In genomic region chr14:91297081-91297711, GRCh38 we compare ENCODE assay signal across 26 cellular contexts. TPM values are rescaled to one million over a fixed set of nuclear protein-coding genes. Genes with fewer than 3 reads are reported as not detected.
DNase-seq lines count a peak whose midpoint lies in the region; ATAC-seq, FAIRE-seq and TF ChIP-seq lines count a peak whose summit lies in the region.
"Had no signal": no experiment of that assay in that cellular context is flagged by ENCODE, and none has a peak within 500 bp of the region (broad histone marks: within the 10 kb centered on the region; RNA-seq: fewer than 3 reads in every experiment).

No MANE protein-coding gene starts in this region.

- H3K36me3 ChIP-seq in HepG2 (replicated peaks in 1 of 2; ENCODE audit: control insufficient read depth in 1 of 2, insufficient read depth in 2 of 2, low read length in 2 of 2) = peaks cover 17 to 59% of the 10 kb centered on the region in 2 experiments
- H3K36me3 ChIP-seq in right lobe of liver = no peaks in the 10 kb centered on the region
- H3K36me3 ChIP-seq in lower lobe of right lung = peaks cover 82% of the 10 kb centered on the region
- H3K36me3 ChIP-seq in spleen = peaks cover 9 to 100% (median 92%) of the 10 kb centered on the region in 6 donors

- no peak for TF ChIP-seq CTCF in HepG2 (CRISPR knock-in tag; IDR thresholded peaks at IDR 0.05)
- no peak for TF ChIP-seq CTCF in right lobe of liver (IDR thresholded peaks at IDR 0.05)
- TF ChIP-seq CTCF in lower lobe of right lung (IDR thresholded peaks at IDR 0.05) = no peak
- TF ChIP-seq CTCF in spleen (IDR thresholded peaks at IDR 0.05 in 8 of 11, conservative IDR thresholded peaks at IDR 0.05 in 3 of 11) = no peak

- no peak for DNase-seq in HepG2 (ENCODE audit: low spot score)
- DNase-seq in right lobe of liver = no peak
- no peak for DNase-seq in activated CD8-positive, alpha-beta T cell treated with anti-CD3 and anti-CD28 coated beads, Interleukin-2, amount 10 ng/mL, durations not matched to agents 7 days and 5 days
- DNase-seq in lower lobe of right lung = peak; percentile 21
- DNase-seq in stimulated activated naive B cell treated with anti-CD40 and anti-IgM and Interleukin-4, amounts not matched to agents 10 μg/mL and 1 μg/mL and 100 μg/mL, for 72 hours = no peak
- DNase-seq in spleen = no peak
- DNase-seq: central memory CD4-positive, alpha-beta T cell; DMS79 treated with DMSO at 0.1 percent for 48 hours; effector memory CD8-positive, alpha-beta T cell; erythroblast; GDM1; mesenchymal stem cell; NCI-H146; psoas muscle; Right ventricle myocardium superior; stimulated activated CD4-positive, alpha-beta T cell treated with anti-CD3 and anti-CD28 coated beads, Interleukin-4, amount 100 ng/mL, for 4 hours had no signal

- in situ Hi-C loops in HepG2 (cut with HindIII; ENCODE audit: extremely low pct_ligation_motif_present, low pct_unique_long_range_greater_than_20kb) = no loop called here

- H3K79me2 ChIP-seq in HepG2 (ENCODE audit: insufficient read depth, low read length) = no peaks in the 10 kb centered on the region

- intact Hi-C loops in HepG2 (cut with micrococcal nuclease; ENCODE audit: unreplicated experiment) = no loop called here
- intact Hi-C loops in right lobe of liver (cut with DNase I) = no loop called here
- intact Hi-C loops in lower lobe of right lung (cut with DNase I) = no loop called here
- intact Hi-C loops in spleen (cut with DNase I; ENCODE audit: low total_unique reads) = no loop called here

- 93% methylated on average over 8 of the region's 16 CpGs for WGBS in HepG2 (ENCODE audit: low lambda C conversion rate)
- 85% methylated on average over 4 of the region's 16 CpGs for WGBS in right lobe of liver (ENCODE audit: insufficient coverage, low coverage, low lambda C conversion rate, missing lambda C conversion rate)
- 90 to 95% (median 93%) methylated on average over 12 to 16 of the region's 16 CpGs for WGBS in spleen, 5 donors

- H3K27me3 ChIP-seq in HepG2 (ENCODE audit: control insufficient read depth in 1 of 2, insufficient read depth in 2 of 2, low read length in 2 of 2) = no peaks in the 10 kb centered on the region
- no peaks in the 10 kb centered on the region for H3K27me3 ChIP-seq in right lobe of liver
- H3K27me3 ChIP-seq in lower lobe of right lung (ENCODE audit: low read depth) = no peaks in the 10 kb centered on the region
- H3K27me3 ChIP-seq in spleen (replicated peaks in 1 of 7) = no peaks in the 10 kb centered on the region
- H3K27me3 ChIP-seq: BLaER1 treated with 17β-estradiol and CSF1 and Interleukin-3, amounts not matched to agents 10 nM and 100 nM had no signal

- TF ChIP-seq EP300 in HepG2 (IDR thresholded peaks at IDR 0.05; ENCODE audit: low read depth in 2 of 2, low read length in 2 of 2) (no peak), HepG2 (CRISPR knock-in tag; IDR thresholded peaks at IDR 0.05; ENCODE audit: borderline replicate concordance) (no peak)

- no peaks in the 10 kb centered on the region for H4K20me1 ChIP-seq in HepG2 (ENCODE audit: insufficient read depth, low read length)

- no peak overlapping the region for H3K9ac ChIP-seq in HepG2 (ENCODE audit: insufficient read depth, low read depth, low read length)
- H3K9ac ChIP-seq: BLaER1 treated with 17β-estradiol and CSF1 and Interleukin-3, amounts not matched to agents 10 nM and 100 nM had no signal

- no peak for FAIRE-seq in HepG2 (lab: Jason Lieb, UNC)
- FAIRE-seq: astrocyte had no signal

- BruUV-seq in HepG2 (replicated peaks; lab: Mats Ljungman, UMichigan) = no TSS peak

- TF ChIP-seq POLR2A in HepG2 (IDR thresholded peaks at IDR 0.05; ENCODE audit: insufficient read depth in 1 of 2, low read depth in 2 of 2, low read length in 2 of 2) (no peak), right lobe of liver (IDR thresholded peaks at IDR 0.05) (no peak), spleen (IDR thresholded peaks at IDR 0.05) (no peak)

- TF ChIP-seq RAD21 in HepG2 (CRISPR knock-in tag; IDR thresholded peaks at IDR 0.05) = no peak

- ATAC-seq in HepG2 (no peak), right lobe of liver (no peak), lower lobe of right lung (no peak), HG03159 (IDR thresholded peaks at IDR 0.05; ENCODE audit: unreplicated experiment) (no peak), HG02798 (IDR thresholded peaks at IDR 0.05; ENCODE audit: poor library complexity, unreplicated experiment) (no peak)
- ATAC-seq in activated CD8-positive, alpha-beta T cell treated with anti-CD3 and anti-CD28 coated beads, Interleukin-2, amount 10 ng/mL, durations not matched to agents 7 days and 5 days = no peak
- ATAC-seq in stimulated activated naive B cell treated with anti-CD40 and anti-IgM and Interleukin-4, amounts not matched to agents 10 μg/mL and 1 μg/mL and 100 μg/mL, for 72 hours (replicated peaks) = no peak
- ATAC-seq: effector memory CD8-positive, alpha-beta T cell; left lobe of liver; Panc1; psoas muscle; SK-N-SH treated with all-trans-retinoic acid at 6 μM for 48 hours had no signal

- POLR2A ChIA-PET in HepG2 (lab: Yijun Ruan, JAX) = no interaction called here
- POLR2A ChIA-PET in activated CD8-positive, alpha-beta T cell treated with anti-CD3 and anti-CD28 coated beads, Interleukin-2, amount 10 ng/mL, durations not matched to agents 7 days and 5 days (lab: Charles Lee) = interaction anchor here (0.6 kb wide), 1 partner anchor 53 kb away, joined by 3 read pairs; no protein-coding TSS in a partner anchor

- no peaks in the 10 kb centered on the region for H3K9me3 Mint-ChIP-seq in activated CD8-positive, alpha-beta T cell treated with anti-CD3 and anti-CD28 coated beads, Interleukin-2, amount 10 ng/mL, durations not matched to agents 7 days and 5 days (ENCODE audit: insufficient read depth)
- no peaks in the 10 kb centered on the region for H3K9me3 Mint-ChIP-seq in stimulated activated naive B cell treated with anti-CD40 and anti-IgM and Interleukin-4, amounts not matched to agents 10 μg/mL and 1 μg/mL and 100 μg/mL, for 72 hours
- H3K9me3 Mint-ChIP-seq: effector memory CD8-positive, alpha-beta T cell; IgD-negative memory B cell; type B pancreatic cell had no signal

- H3K4me3 ChIP-seq in HepG2 (replicated peaks in 1 of 3; ENCODE audit: insufficient read depth in 1 of 3, low read depth in 2 of 3, low read length in 3 of 3) (no peak overlapping the region), right lobe of liver (no peak overlapping the region), lower lobe of right lung (no peak overlapping the region), spleen (no peak overlapping the region)
- H3K4me3 ChIP-seq: BLaER1 treated with 17β-estradiol and CSF1 and Interleukin-3, amounts not matched to agents 10 nM and 100 nM; HAP-1; psoas muscle had no signal

- H3K4me3 Mint-ChIP-seq in activated CD8-positive, alpha-beta T cell treated with anti-CD3 and anti-CD28 coated beads, Interleukin-2, amount 10 ng/mL, durations not matched to agents 7 days and 5 days = no peak overlapping the region
- no peak overlapping the region for H3K4me3 Mint-ChIP-seq in stimulated activated naive B cell treated with anti-CD40 and anti-IgM and Interleukin-4, amounts not matched to agents 10 μg/mL and 1 μg/mL and 100 μg/mL, for 72 hours
- H3K4me3 Mint-ChIP-seq: type B pancreatic cell had no signal

- H3K9me3 ChIP-seq in HepG2 (ENCODE audit: low read length) (no peaks in the 10 kb centered on the region), right lobe of liver (no peaks in the 10 kb centered on the region), lower lobe of right lung (no peaks in the 10 kb centered on the region), spleen (no peaks in the 10 kb centered on the region)
- H3K9me3 ChIP-seq: BLaER1 treated with 17β-estradiol and CSF1 and Interleukin-3, amounts not matched to agents 10 nM and 100 nM; HAP-1; psoas muscle had no signal

- H3K4me1 ChIP-seq in HepG2 (ENCODE audit: insufficient read depth, low read length) (no peaks in the 10 kb centered on the region), right lobe of liver (no peaks in the 10 kb centered on the region), lower lobe of right lung (no peaks in the 10 kb centered on the region), spleen (no peaks in the 10 kb centered on the region)
- H3K4me1 ChIP-seq: BLaER1 treated with 17β-estradiol and CSF1 and Interleukin-3, amounts not matched to agents 10 nM and 100 nM; HAP-1; psoas muscle had no signal

- H3K27ac Mint-ChIP-seq in activated CD8-positive, alpha-beta T cell treated with anti-CD3 and anti-CD28 coated beads, Interleukin-2, amount 10 ng/mL, durations not matched to agents 7 days and 5 days = peak overlapping the region; percentile 60
- H3K27ac Mint-ChIP-seq in stimulated activated naive B cell treated with anti-CD40 and anti-IgM and Interleukin-4, amounts not matched to agents 10 μg/mL and 1 μg/mL and 100 μg/mL, for 72 hours = peak overlapping the region; percentile 82
- H3K27ac Mint-ChIP-seq: type B pancreatic cell had no signal

- no peaks in the 10 kb centered on the region for H3K27me3 Mint-ChIP-seq in activated CD8-positive, alpha-beta T cell treated with anti-CD3 and anti-CD28 coated beads, Interleukin-2, amount 10 ng/mL, durations not matched to agents 7 days and 5 days (ENCODE audit: low read depth)
- H3K27me3 Mint-ChIP-seq in stimulated activated naive B cell treated with anti-CD40 and anti-IgM and Interleukin-4, amounts not matched to agents 10 μg/mL and 1 μg/mL and 100 μg/mL, for 72 hours = no peaks in the 10 kb centered on the region
- H3K27me3 Mint-ChIP-seq: effector memory CD8-positive, alpha-beta T cell; IgD-negative memory B cell; type B pancreatic cell had no signal

- H3K4me1 Mint-ChIP-seq in activated CD8-positive, alpha-beta T cell treated with anti-CD3 and anti-CD28 coated beads, Interleukin-2, amount 10 ng/mL, durations not matched to agents 7 days and 5 days (ENCODE audit: low read depth) = peaks cover 31% of the 10 kb centered on the region
- peaks cover 13 to 17% of the 10 kb centered on the region in 2 donors for H3K4me1 Mint-ChIP-seq in stimulated activated naive B cell treated with anti-CD40 and anti-IgM and Interleukin-4, amounts not matched to agents 10 μg/mL and 1 μg/mL and 100 μg/mL, for 72 hours

- H3K27ac ChIP-seq in HepG2 (ENCODE audit: extremely low read length, insufficient read depth, low read length) (no peak overlapping the region), right lobe of liver (no peak overlapping the region), lower lobe of right lung (no peak overlapping the region), spleen (no peak overlapping the region)
- H3K27ac ChIP-seq: BLaER1 treated with 17β-estradiol and CSF1 and Interleukin-3, amounts not matched to agents 10 nM and 100 nM; psoas muscle had no signal

- no peak overlapping the region for H3K4me2 ChIP-seq in HepG2 (ENCODE audit: low read depth, low read length)
- H3K4me2 ChIP-seq: BLaER1 treated with 17β-estradiol and CSF1 and Interleukin-3, amounts not matched to agents 10 nM and 100 nM had no signal

- peaks cover 88% of the 10 kb centered on the region for H3K36me3 Mint-ChIP-seq in activated CD8-positive, alpha-beta T cell treated with anti-CD3 and anti-CD28 coated beads, Interleukin-2, amount 10 ng/mL, durations not matched to agents 7 days and 5 days (ENCODE audit: low read depth)
- H3K36me3 Mint-ChIP-seq in stimulated activated naive B cell treated with anti-CD40 and anti-IgM and Interleukin-4, amounts not matched to agents 10 μg/mL and 1 μg/mL and 100 μg/mL, for 72 hours = peaks cover 55 to 81% of the 10 kb centered on the region in 2 donors

- CTCF ChIA-PET in HepG2 (lab: Yijun Ruan, JAX; ENCODE audit: low intra/inter-chr PET ratio, low total read pairs) = no interaction called here
- CTCF ChIA-PET in activated CD8-positive, alpha-beta T cell treated with anti-CD3 and anti-CD28 coated beads, Interleukin-2, amount 10 ng/mL, durations not matched to agents 7 days and 5 days (lab: Charles Lee) = interaction anchor here (0.6 to 0.8 kb wide), 2 partner anchors 10 to 36 kb away, joined by 3 read pairs; no protein-coding TSS in a partner anchor

- H2AFZ ChIP-seq in HepG2 (ENCODE audit: low read length) = no peak overlapping the region

RNA-seq across cellular contexts. Expression of gene GPR68, which starts 52.7 kb away (rescaled TPM):
- not detected in 2 replicates for total RNA-seq in HepG2 (2016; rRNA removed; fragmentation: Illumina TruSeq; extraction: Trizol)
- total RNA-seq in HepG2 (2016; cell fraction: cytosol; rRNA removed; fragmentation: Illumina TruSeq; extraction: Trizol; ENCODE audit: low read depth) = not detected in 2 replicates
- total RNA-seq in HepG2 (2016; cell fraction: insoluble cytoplasmic fraction; rRNA removed; fragmentation: Illumina TruSeq; extraction: Trizol) = 0.11 TPM in 1 of 2 replicates, not detected in the other
- total RNA-seq in HepG2 (2016; cell fraction: membrane; rRNA removed; fragmentation: Illumina TruSeq; extraction: Trizol) = 0.41 TPM in 1 of 2 replicates, not detected in the other
- total RNA-seq in HepG2 (2016; cell fraction: nucleus; rRNA removed; fragmentation: Illumina TruSeq; extraction: Trizol) = not detected in 2 replicates
- polyA plus RNA-seq in HepG2 (2011; rRNA removed) = not detected in 2 replicates
- not detected in 2 replicates for polyA plus RNA-seq in HepG2 (2011; cell fraction: cytosol; rRNA removed)
- polyA plus RNA-seq in HepG2 (2011; cell fraction: nucleus; rRNA removed) = 0.16 TPM in 1 of 2 replicates, not detected in the other
- 0.17 and 0.20 TPM in 2 replicates for polyA plus RNA-seq in HepG2 (2012)
- polyA plus RNA-seq in HepG2 (2016; cell fraction: cytosol; fragmentation: Illumina TruSeq; extraction: Trizol; ENCODE audit: low read depth) = not detected in 2 replicates
- not detected in 2 replicates for polyA plus RNA-seq in HepG2 (2016; cell fraction: insoluble cytoplasmic fraction; fragmentation: Illumina TruSeq; extraction: Trizol; ENCODE audit: low read depth)
- polyA plus RNA-seq in HepG2 (2016; cell fraction: membrane; fragmentation: Illumina TruSeq; extraction: Trizol; ENCODE audit: low read depth) = not detected in 2 replicates
- polyA plus RNA-seq in HepG2 (2016; cell fraction: nucleus; fragmentation: Illumina TruSeq; extraction: Trizol; ENCODE audit: insufficient read depth, low read depth) = not detected in 2 replicates
- 0.10 and 0.19 TPM in 2 replicates for polyA minus RNA-seq in HepG2 (2011; rRNA and poly(A)+ RNA removed; ENCODE audit: low replicate concordance)
- polyA minus RNA-seq in HepG2 (2011; cell fraction: cytosol; rRNA and poly(A)+ RNA removed) = not detected in 2 replicates
- not detected in 2 replicates for polyA minus RNA-seq in HepG2 (2011; cell fraction: nucleus; rRNA and poly(A)+ RNA removed)
- total RNA-seq in right lobe of liver = under 1 TPM in 3 of 6 experiments, not detected in 3; 0.17 to 0.27 (median 0.19) TPM
- 10 to 100 TPM; 44.6 to 45.3 TPM for total RNA-seq in activated CD8-positive, alpha-beta T cell treated with anti-CD3 and anti-CD28 coated beads, Interleukin-2, amount 10 ng/mL, durations not matched to agents 7 days and 5 days
- total RNA-seq in lower lobe of right lung = 3.4 TPM
- 1 to 10 TPM; 1.9 to 5.2 (median 3.2) TPM for total RNA-seq in spleen
- polyA plus RNA-seq in spleen = 1 to 10 TPM in 2 of 3 donors, under 1 TPM in 1; 0.50 to 1.7 (median 1.3) TPM

Comparison
In these comparisons a context has a peak if more than half of its experiments do, and no peak if none do; other contexts are left out.
1. RNA of gene GPR68, which starts 52.7 kb away (total RNA-seq): 44.6 to 45.3 TPM in activated CD8-positive, alpha-beta T cell treated with anti-CD3 and anti-CD28 coated beads, Interleukin-2, amount 10 ng/mL, durations not matched to agents 7 days and 5 days; 3.4 TPM in lower lobe of right lung (single experiment), 1.9 to 5.2 TPM in spleen, 0.17 to 0.27 TPM in right lobe of liver and 0.11 to 0.41 TPM in HepG2; every median in the first group is over 4 times any median in the second.